In genomic region chr10:77887631-77888355, GRCh38 we compare ENCODE assay signal across 1 cellular context.
TF ChIP-seq lines count a peak whose summit lies in the region.

No MANE protein-coding gene starts in this region.

TF ChIP-seq in HepG2, 621 proteins besides CTCF, POLR2A, EP300 and RAD21 (continued from another document):
- TF ChIP-seq ZNF275 (CRISPR knock-in tag; IDR thresholded peaks at IDR 0.05; ENCODE audit: borderline replicate concordance) (no peak), KMT2B (CRISPR knock-in tag; IDR thresholded peaks at IDR 0.05) (0 out of 2 replicates have a peak, but pooled peaks have one; percentile 24), ZNF143 (CRISPR knock-in tag; IDR thresholded peaks at IDR 0.05) (no peak), SKIL (CRISPR knock-in tag; IDR thresholded peaks at IDR 0.05; ENCODE audit: borderline replicate concordance) (0 out of 2 replicates have a peak, but pooled peaks have one; percentile 31), ZBTB1 (CRISPR knock-in tag; IDR thresholded peaks at IDR 0.05; ENCODE audit: borderline replicate concordance) (no peak), FOXA3 (CRISPR knock-in tag; IDR thresholded peaks at IDR 0.05) (peak; percentile 30; the same call in 1 of the 2 replicates)
